12 cellular contexts compared by ENCODE assay signal in the genomic region with DNA sequence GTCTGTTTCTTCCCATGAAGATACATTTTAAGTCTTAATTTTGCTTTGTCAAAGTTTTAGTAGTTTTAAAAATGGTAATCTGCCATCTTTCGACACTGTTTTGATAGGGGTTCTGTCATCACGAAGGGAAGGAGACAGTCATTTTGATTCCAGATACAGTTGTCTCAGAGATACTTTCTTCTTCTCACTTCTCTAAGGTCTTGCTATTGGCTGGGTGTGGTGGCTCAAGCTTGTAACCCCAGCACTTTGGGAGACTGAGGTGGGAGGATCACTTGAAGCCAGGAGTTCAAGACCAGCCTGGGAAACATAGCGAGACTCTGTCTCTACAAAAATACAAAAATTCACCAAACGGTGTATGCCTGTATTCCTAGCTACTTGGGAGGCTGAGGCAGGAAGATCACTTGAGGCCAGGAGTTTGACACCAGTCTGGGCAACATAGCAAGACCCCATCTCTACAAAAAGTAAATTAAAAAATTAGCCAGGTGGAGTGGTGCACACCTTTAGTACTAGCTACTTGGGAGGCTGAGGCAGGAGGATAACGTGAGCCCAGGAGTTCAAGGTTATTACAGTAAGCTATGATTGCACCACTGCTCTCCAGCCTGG. TPM values are rescaled to one million over a fixed set of nuclear protein-coding genes. Genes with fewer than 3 reads are reported as not detected.
DNase-seq lines count a peak whose midpoint lies in the region; ATAC-seq, FAIRE-seq and TF ChIP-seq lines count a peak whose summit lies in the region.
"Had no signal": no experiment of that assay in that cellular context is flagged by ENCODE, and none has a peak within 500 bp of the region (broad histone marks: within the 10 kb centered on the region; RNA-seq: fewer than 3 reads in every experiment).

No MANE protein-coding gene starts in this region.

- TF ChIP-seq RAD21 in neural cell (conservative IDR thresholded peaks at IDR 0.05): no peak

- peaks cover 75% of the 10 kb centered on the region for H3K4me1 ChIP-seq in DOHH2 (ENCODE audit: control insufficient read depth, low read length)
- peaks cover 69% of the 10 kb centered on the region for H3K4me1 ChIP-seq in Loucy (ENCODE audit: insufficient read depth, low read length, poor library complexity, severe bottlenecking)

- peak overlapping the region; percentile 95 for H3K27ac Mint-ChIP-seq in activated naive CD8-positive, alpha-beta T cell treated with anti-CD3 and anti-CD28 coated beads, Interleukin-2, amount 10 ng/mL, durations not matched to agents 7 days and 5 days
- H3K27ac Mint-ChIP-seq in Calu3 (ENCODE audit: unreplicated experiment): no peak overlapping the region

- H3K9ac ChIP-seq in Loucy (ENCODE audit: low read depth, low read length, poor library complexity, severe bottlenecking) (peak overlapping the region; percentile 66), neural cell (ENCODE audit: low read length) (no peak overlapping the region)

- no peaks in the 10 kb centered on the region for H3K9me3 Mint-ChIP-seq in activated naive CD8-positive, alpha-beta T cell treated with anti-CD3 and anti-CD28 coated beads, Interleukin-2, amount 10 ng/mL, durations not matched to agents 7 days and 5 days
- H3K9me3 Mint-ChIP-seq in Calu3 (ENCODE audit: low read depth, unreplicated experiment): no peaks in the 10 kb centered on the region

- H3K27ac ChIP-seq in DOHH2 (ENCODE audit: low read depth, low read length) (peak overlapping the region; percentile 75), neural cell (ENCODE audit: low read length) (no peak overlapping the region)
- H3K27ac ChIP-seq: gastrocnemius medialis had no signal

- CTCF ChIA-PET in Calu3 (lab: Charles Lee): no interaction called here

- peaks cover 23% of the 10 kb centered on the region for H3K36me3 Mint-ChIP-seq in activated naive CD8-positive, alpha-beta T cell treated with anti-CD3 and anti-CD28 coated beads, Interleukin-2, amount 10 ng/mL, durations not matched to agents 7 days and 5 days
- H3K36me3 Mint-ChIP-seq in Calu3 (ENCODE audit: insufficient read depth, unreplicated experiment): peaks cover 19% of the 10 kb centered on the region

- no peak for ATAC-seq in activated naive CD8-positive, alpha-beta T cell treated with anti-CD3 and anti-CD28 coated beads, Interleukin-2, amount 10 ng/mL, durations not matched to agents 7 days and 5 days (ENCODE audit: low read depth)
- ATAC-seq: gastrocnemius medialis, left ventricle myocardium superior had no signal

- no TSS peak for BruUV-seq in Calu3 (replicated peaks; lab: Mats Ljungman, UMichigan)

- peaks cover 81% of the 10 kb centered on the region for H3K79me2 ChIP-seq in DOHH2 (ENCODE audit: control insufficient read depth, low read length)
- H3K79me2 ChIP-seq in Loucy (ENCODE audit: insufficient read depth, low read length): peaks cover 77% of the 10 kb centered on the region
- peaks cover 81% of the 10 kb centered on the region for H3K79me2 ChIP-seq in neural cell (replicated peaks; ENCODE audit: insufficient read depth, low read length)

- DNase-seq in activated naive CD8-positive, alpha-beta T cell treated with anti-CD3 and anti-CD28 coated beads, Interleukin-2, amount 10 ng/mL, durations not matched to agents 7 days and 5 days: no peak
- DNase-seq in NCI-H748 treated with DMSO at 0.1 percent for 48 hours (lab: John Stamatoyannopoulos, UW) (no peak), Calu3 (no peak), urothelium cell line (ENCODE audit: low spot score) (no peak), amygdala (lab: John Stamatoyannopoulos, UW) (no peak)
- DNase-seq: gastrocnemius medialis, left ventricle myocardium superior, NCI-H345, retina had no signal

- H3K27me3 Mint-ChIP-seq in activated naive CD8-positive, alpha-beta T cell treated with anti-CD3 and anti-CD28 coated beads, Interleukin-2, amount 10 ng/mL, durations not matched to agents 7 days and 5 days: no peaks in the 10 kb centered on the region
- peaks cover 7% of the 10 kb centered on the region for H3K27me3 Mint-ChIP-seq in Calu3 (ENCODE audit: unreplicated experiment)

- intact Hi-C loops in Calu3 (cut with micrococcal nuclease; ENCODE audit: unreplicated experiment): no loop called here

- POLR2A ChIA-PET in activated naive CD8-positive, alpha-beta T cell treated with anti-CD3 and anti-CD28 coated beads, Interleukin-2, amount 10 ng/mL, durations not matched to agents 7 days and 5 days (lab: Charles Lee): interaction anchor here (0.6 to 2.9 kb wide), 13 partner anchors 10 to 86 kb away, joined by 4 to 28 read pairs (median 6); partner anchors contain the start of genes APH1B and RPS27L

- H4K20me1 ChIP-seq in DOHH2 (ENCODE audit: control insufficient read depth, insufficient read depth, low read depth, low read length): no peaks in the 10 kb centered on the region
- peaks cover 26% of the 10 kb centered on the region for H4K20me1 ChIP-seq in Loucy (ENCODE audit: insufficient read depth, low read length, poor library complexity, severe bottlenecking)
- H4K20me1 ChIP-seq in neural cell (ENCODE audit: insufficient read depth): no peaks in the 10 kb centered on the region

- no peaks in the 10 kb centered on the region for H3K9me3 ChIP-seq in DOHH2 (ENCODE audit: control insufficient read depth, insufficient read depth, low read length)
- no peaks in the 10 kb centered on the region for H3K9me3 ChIP-seq in Loucy (ENCODE audit: insufficient read depth, low read depth, low read length)
- H3K9me3 ChIP-seq in neural cell (ENCODE audit: low read length): no peaks in the 10 kb centered on the region
- H3K9me3 ChIP-seq: gastrocnemius medialis had no signal

- TF ChIP-seq CTCF in DOHH2 (IDR thresholded peaks at IDR 0.05; ENCODE audit: low read depth, low read length, poor library complexity, severe bottlenecking) (no peak), Loucy (conservative IDR thresholded peaks at IDR 0.05; ENCODE audit: low read length) (no peak), neural cell (IDR thresholded peaks at IDR 0.05; ENCODE audit: poor library complexity, severe bottlenecking) (no peak), Calu3 (IDR thresholded peaks at IDR 0.05; ENCODE audit: unreplicated experiment) (no peak)

- H3K9me2 ChIP-seq in DOHH2 (replicated peaks; ENCODE audit: control insufficient read depth, low read length) (no peaks in the 10 kb centered on the region), Loucy (replicated peaks; ENCODE audit: low read depth, low read length) (no peaks in the 10 kb centered on the region), neural cell (ENCODE audit: insufficient read depth, low read length) (no peaks in the 10 kb centered on the region)

- H3K27me3 ChIP-seq in DOHH2 (ENCODE audit: control insufficient read depth, low read length) (no peaks in the 10 kb centered on the region), Loucy (ENCODE audit: insufficient read depth, low read length, poor library complexity, severe bottlenecking) (no peaks in the 10 kb centered on the region), neural cell (ENCODE audit: insufficient read depth, low read depth, low read length) (no peaks in the 10 kb centered on the region)
- H3K27me3 ChIP-seq: gastrocnemius medialis had no signal

- peak overlapping the region; percentile 97 for H3K4me3 Mint-ChIP-seq in activated naive CD8-positive, alpha-beta T cell treated with anti-CD3 and anti-CD28 coated beads, Interleukin-2, amount 10 ng/mL, durations not matched to agents 7 days and 5 days
- no peak overlapping the region for H3K4me3 Mint-ChIP-seq in Calu3 (ENCODE audit: low read depth, unreplicated experiment)

- no peak for TF ChIP-seq EP300 in neural cell (conservative IDR thresholded peaks at IDR 0.05; ENCODE audit: poor library complexity, severe bottlenecking)

- H3F3A ChIP-seq in DOHH2 (ENCODE audit: control insufficient read depth, insufficient read depth) (peaks cover 17% of the 10 kb centered on the region), Loucy (ENCODE audit: low read depth) (peaks cover 9% of the 10 kb centered on the region), neural cell (ENCODE audit: insufficient read depth, low read length, poor library complexity, severe bottlenecking) (peaks cover 3% of the 10 kb centered on the region)

- no peak overlapping the region for H2AFZ ChIP-seq in Loucy (ENCODE audit: low read length)
- no peak overlapping the region for H2AFZ ChIP-seq in neural cell (ENCODE audit: low read depth, low read length)

- peaks cover 64% of the 10 kb centered on the region for H3K4me1 Mint-ChIP-seq in activated naive CD8-positive, alpha-beta T cell treated with anti-CD3 and anti-CD28 coated beads, Interleukin-2, amount 10 ng/mL, durations not matched to agents 7 days and 5 days
- peaks cover 20% of the 10 kb centered on the region for H3K4me1 Mint-ChIP-seq in Calu3 (ENCODE audit: low read depth, unreplicated experiment)

- H3K4me2 ChIP-seq in DOHH2 (ENCODE audit: low read length) (peak overlapping the region; percentile 94), Loucy (ENCODE audit: low read depth, low read length, poor library complexity, severe bottlenecking) (peak overlapping the region; percentile 74), neural cell (ENCODE audit: low read length) (no peak overlapping the region)

- peak overlapping the region; percentile 89 for H3K4me3 ChIP-seq in DOHH2 (ENCODE audit: low read length)
- H3K4me3 ChIP-seq in Loucy (ENCODE audit: low read length, poor library complexity, severe bottlenecking): peak overlapping the region; percentile 88
- peak overlapping the region; percentile 72 for H3K4me3 ChIP-seq in neural cell (ENCODE audit: low read length)
- H3K4me3 ChIP-seq: gastrocnemius medialis had no signal

- FAIRE-seq in urothelium cell line (lab: Jason Lieb, UNC): no peak

- H3K36me3 ChIP-seq in DOHH2 (ENCODE audit: control insufficient read depth, low read length): peaks cover 10% of the 10 kb centered on the region
- no peaks in the 10 kb centered on the region for H3K36me3 ChIP-seq in Loucy (ENCODE audit: insufficient read depth, low read length)
- no peaks in the 10 kb centered on the region for H3K36me3 ChIP-seq in neural cell (ENCODE audit: insufficient read depth, low read length)
- H3K36me3 ChIP-seq: gastrocnemius medialis had no signal

TF ChIP-seq in neural cell, 6 proteins besides CTCF, POLR2A, EP300 and RAD21 (continues in another document):
- no peak for TF ChIP-seq EZH2 (IDR thresholded peaks at IDR 0.05; ENCODE audit: borderline replicate concordance, insufficient read depth, low read length, poor library complexity, severe bottlenecking)
- TF ChIP-seq TAF1 (IDR thresholded peaks at IDR 0.05; ENCODE audit: low read depth): no peak
- no peak for TF ChIP-seq POLR2AphosphoS5 (IDR thresholded peaks at IDR 0.05)

RNA-seq across cellular contexts. Expression of gene RAB8B, which starts 3.3 kb away (rescaled TPM):
- 100 to 1,000 TPM; 111 TPM for total RNA-seq in activated naive CD8-positive, alpha-beta T cell treated with anti-CD3 and anti-CD28 coated beads, Interleukin-2, amount 10 ng/mL, durations not matched to agents 7 days and 5 days
- 68.3 and 87.1 TPM in 2 replicates for polyA plus RNA-seq in neural cell
- polyA minus RNA-seq in neural cell: 126 and 146 TPM in 2 replicates
- total RNA-seq in Calu3 (2022): 15.8 and 16.0 TPM in 2 replicates

RNA-seq across cellular contexts. Expression of gene RPS27L, which starts 35.4 kb away (rescaled TPM):
- 100 to 1,000 TPM; 177 to 179 TPM for total RNA-seq in activated naive CD8-positive, alpha-beta T cell treated with anti-CD3 and anti-CD28 coated beads, Interleukin-2, amount 10 ng/mL, durations not matched to agents 7 days and 5 days
- 58.2 and 70.0 TPM in 2 replicates for polyA plus RNA-seq in neural cell
- 20.2 and 20.7 TPM in 2 replicates for polyA minus RNA-seq in neural cell
- 64.4 and 66.8 TPM in 2 replicates for total RNA-seq in Calu3 (2022)
